In the genomic region with DNA sequence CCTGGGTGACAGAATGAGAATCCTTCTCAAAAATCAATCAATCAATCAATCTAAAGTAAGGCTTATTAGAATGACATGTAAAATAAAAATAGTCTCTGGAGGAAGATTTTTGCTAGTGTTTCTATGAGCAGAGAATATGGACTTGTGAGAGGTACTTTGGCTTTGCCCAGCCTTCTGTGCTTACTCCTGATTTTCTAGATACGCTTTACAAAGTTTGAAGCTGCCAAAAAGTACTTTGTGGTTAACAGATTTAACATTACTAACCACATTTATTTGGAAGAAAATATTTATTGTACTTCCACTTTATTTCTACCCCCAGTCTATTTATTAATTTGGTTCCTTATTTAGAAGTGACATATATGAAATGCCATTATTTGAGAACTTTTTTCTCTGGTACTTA, we compare ENCODE assay signal across 24 cellular contexts.
"Had no signal": no experiment of that assay in that cellular context is flagged by ENCODE, and none has a peak within 500 bp of the region (broad histone marks: within the 10 kb centered on the region; RNA-seq: fewer than 3 reads in every experiment).

No MANE protein-coding gene starts in this region.

- H3K27ac Mint-ChIP-seq: activated CD4-positive, alpha-beta memory T cell treated with anti-CD3 and anti-CD28 coated beads, Interleukin-2, amount 10 ng/mL, durations not matched to agents 7 days and 5 days; activated CD4-positive, alpha-beta T cell treated with anti-CD3 and anti-CD28 coated beads, Interleukin-2, amount 10 ng/mL, durations not matched to agents 24 days and 14 days; activated CD8-positive, alpha-beta memory T cell treated with anti-CD3 and anti-CD28 coated beads, Interleukin-2, amount 10 ng/mL, durations not matched to agents 7 days and 5 days; activated naive CD8-positive, alpha-beta T cell; activated T-helper 1 cell treated with anti-CD3 and anti-CD28 coated beads, Interleukin-12 subunit alpha, Interleukin-12 subunit beta, Interleukin-2, Interleukin-4 antibody, amounts not matched to agents 30 ng/mL and 10 ng/mL and 1 ng/mL, durations not matched to agents 14 hours and 24 hours and 36 hours; dendritic cell treated with granulocyte-macrophage colony-stimulating factor and Interleukin-4, amounts not matched to agents 40 ng/mL and 50 ng/mL, for 4 days; naive thymus-derived CD4-positive, alpha-beta T cell; T-cell; T-helper 2 cell treated with Interferon-gamma antibody and Interleukin-4, amounts not matched to agents 5 μg/mL and 100 μg/mL, for 36 hours had no signal

- H3K4me3 ChIP-seq: adrenal gland, cardiac muscle cell, lower lobe of right lung, transverse colon, uterus had no signal

- H3K36me3 ChIP-seq: uterus had no signal

- H3K27me3 ChIP-seq: adrenal gland, cardiac muscle cell, transverse colon, uterus had no signal

- H3K4me1 Mint-ChIP-seq: neural crest cell had no signal

- H3K4me3 Mint-ChIP-seq: activated CD4-positive, alpha-beta memory T cell treated with anti-CD3 and anti-CD28 coated beads, Interleukin-2, amount 10 ng/mL, durations not matched to agents 7 days and 5 days; activated CD4-positive, alpha-beta T cell treated with anti-CD3 and anti-CD28 coated beads, Interleukin-2, amount 10 ng/mL, durations not matched to agents 24 days and 14 days; activated CD8-positive, alpha-beta memory T cell treated with anti-CD3 and anti-CD28 coated beads, Interleukin-2, amount 10 ng/mL, durations not matched to agents 7 days and 5 days; activated naive CD8-positive, alpha-beta T cell; activated T-helper 1 cell treated with anti-CD3 and anti-CD28 coated beads, Interleukin-12 subunit alpha, Interleukin-12 subunit beta, Interleukin-2, Interleukin-4 antibody, amounts not matched to agents 30 ng/mL and 10 ng/mL and 1 ng/mL, durations not matched to agents 14 hours and 24 hours and 36 hours; dendritic cell treated with granulocyte-macrophage colony-stimulating factor and Interleukin-4, amounts not matched to agents 40 ng/mL and 50 ng/mL, for 4 days; naive thymus-derived CD4-positive, alpha-beta T cell; neural crest cell; T-cell; T-helper 2 cell treated with Interferon-gamma antibody and Interleukin-4, amounts not matched to agents 5 μg/mL and 100 μg/mL, for 36 hours had no signal

- ATAC-seq: activated CD8-positive, alpha-beta memory T cell treated with anti-CD3 and anti-CD28 coated beads, Interleukin-2, amount 10 ng/mL, durations not matched to agents 7 days and 5 days; left lobe of liver; lower lobe of right lung; naive thymus-derived CD4-positive, alpha-beta T cell; T-cell had no signal

- H3K4me1 ChIP-seq: uterus had no signal

- H3K27me3 Mint-ChIP-seq: activated CD4-positive, alpha-beta memory T cell treated with anti-CD3 and anti-CD28 coated beads, Interleukin-2, amount 10 ng/mL, durations not matched to agents 7 days and 5 days; activated CD4-positive, alpha-beta T cell treated with anti-CD3 and anti-CD28 coated beads, Interleukin-2, amount 10 ng/mL, durations not matched to agents 24 days and 14 days; activated CD8-positive, alpha-beta memory T cell treated with anti-CD3 and anti-CD28 coated beads, Interleukin-2, amount 10 ng/mL, durations not matched to agents 7 days and 5 days; activated naive CD8-positive, alpha-beta T cell; dendritic cell treated with granulocyte-macrophage colony-stimulating factor and Interleukin-4, amounts not matched to agents 40 ng/mL and 50 ng/mL, for 4 days; naive thymus-derived CD4-positive, alpha-beta T cell; T-cell had no signal

- H3K9me3 Mint-ChIP-seq: activated CD4-positive, alpha-beta memory T cell treated with anti-CD3 and anti-CD28 coated beads, Interleukin-2, amount 10 ng/mL, durations not matched to agents 7 days and 5 days; activated CD4-positive, alpha-beta T cell treated with anti-CD3 and anti-CD28 coated beads, Interleukin-2, amount 10 ng/mL, durations not matched to agents 24 days and 14 days; activated T-helper 1 cell treated with anti-CD3 and anti-CD28 coated beads, Interleukin-12 subunit alpha, Interleukin-12 subunit beta, Interleukin-2, Interleukin-4 antibody, amounts not matched to agents 30 ng/mL and 10 ng/mL and 1 ng/mL, durations not matched to agents 14 hours and 24 hours and 36 hours; dendritic cell treated with granulocyte-macrophage colony-stimulating factor and Interleukin-4, amounts not matched to agents 40 ng/mL and 50 ng/mL, for 4 days; naive thymus-derived CD4-positive, alpha-beta T cell; neural crest cell; T-cell; T-helper 2 cell treated with Interferon-gamma antibody and Interleukin-4, amounts not matched to agents 5 μg/mL and 100 μg/mL, for 36 hours had no signal

- H3K27ac ChIP-seq: adrenal gland, cardiac muscle cell, lower lobe of right lung, transverse colon, uterus, VCaP had no signal

- DNase-seq: activated CD4-positive, alpha-beta memory T cell treated with anti-CD3 and anti-CD28 coated beads, Interleukin-2, amount 10 ng/mL, durations not matched to agents 7 days and 5 days; activated CD4-positive, alpha-beta T cell treated with anti-CD3 and anti-CD28 coated beads, Interleukin-2, amount 10 ng/mL, durations not matched to agents 24 days and 14 days; activated CD8-positive, alpha-beta memory T cell treated with anti-CD3 and anti-CD28 coated beads, Interleukin-2, amount 10 ng/mL, durations not matched to agents 7 days and 5 days; activated gamma-delta T cell treated with Interleukin-2 at 50 U/mL for 16 hours; activated T-cell treated with anti-CD3 and anti-CD28 coated beads for 4 hours; adrenal gland; effector CD4-positive, alpha-beta T cell; erythroblast; foreskin melanocyte; lower lobe of right lung; naive thymus-derived CD4-positive, alpha-beta T cell; occipital lobe; stimulated activated CD4-positive, alpha-beta T cell treated with anti-CD3 and anti-CD28 coated beads, Interleukin-4, amount 100 ng/mL, for 24 hours; T-cell; transverse colon; uterus had no signal

- H3K9me3 ChIP-seq: adrenal gland, lower lobe of right lung, transverse colon, uterus had no signal
